In the genomic region with DNA sequence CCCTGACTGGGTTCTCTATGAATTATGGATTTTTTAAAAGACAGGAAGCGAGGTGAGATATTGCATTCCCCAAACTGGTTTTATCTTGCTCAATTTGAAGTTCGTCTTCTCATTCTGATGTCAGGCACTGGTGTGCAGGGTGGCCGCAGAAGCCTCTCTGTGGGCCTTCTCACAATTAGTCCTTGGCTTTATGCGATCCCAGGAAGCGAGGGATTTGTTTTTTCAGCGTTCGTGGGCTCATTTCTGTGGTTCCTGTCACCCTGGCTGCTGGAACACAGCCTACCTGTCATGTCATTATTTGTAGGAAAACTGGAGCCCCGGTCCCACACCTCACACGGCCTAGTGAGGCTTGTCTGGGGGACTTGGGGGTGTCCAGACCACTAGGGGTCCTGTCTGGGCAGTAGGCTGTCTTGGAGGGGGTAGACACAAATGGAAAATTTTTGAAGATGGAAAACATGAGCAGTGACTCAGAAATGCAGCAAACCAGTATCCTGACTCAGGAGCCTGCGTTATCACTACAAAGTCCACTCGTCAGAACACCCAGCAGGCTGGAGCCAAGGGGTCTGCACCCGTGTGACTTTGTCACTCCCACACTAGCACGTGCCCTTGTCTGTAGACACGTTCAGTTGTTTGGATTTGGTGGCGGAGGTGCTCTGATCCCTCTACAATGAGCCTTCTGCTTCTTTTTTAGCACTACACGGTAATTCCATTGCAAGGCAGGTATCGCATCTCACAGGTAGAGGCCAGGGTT, we compare ENCODE assay signal across 29 cellular contexts. TPM values are rescaled to one million over a fixed set of nuclear protein-coding genes. Genes with fewer than 3 reads are reported as not detected.
"Had no signal": no experiment of that assay in that cellular context is flagged by ENCODE, and none has a peak within 500 bp of the region (broad histone marks: within the 10 kb centered on the region; RNA-seq: fewer than 3 reads in every experiment).

No MANE protein-coding gene starts in this region.

- H3K4me3 ChIP-seq: body of pancreas, gastrocnemius medialis, hepatocyte, right atrium auricular region, testis, transverse colon had no signal

- H3K36me3 Mint-ChIP-seq: naive thymus-derived CD4-positive, alpha-beta T cell; WTC11 had no signal

- H3K27ac ChIP-seq: body of pancreas, gastrocnemius medialis, hepatocyte, right atrium auricular region, testis, transverse colon had no signal

- H3K4me3 Mint-ChIP-seq: activated CD4-positive, alpha-beta memory T cell treated with anti-CD3 and anti-CD28 coated beads, Interleukin-2, amount 10 ng/mL, durations not matched to agents 7 days and 5 days; activated CD4-positive, alpha-beta T cell treated with anti-CD3 and anti-CD28 coated beads, Interleukin-2, amount 10 ng/mL, durations not matched to agents 7 days and 5 days; activated T-cell treated with anti-CD3 and anti-CD28 coated beads, Interleukin-2, amount 50 U/mL, for 24 hours; effector memory CD8-positive, alpha-beta T cell; naive thymus-derived CD4-positive, alpha-beta T cell; neural crest cell; WTC11 had no signal

- H3K27ac Mint-ChIP-seq: activated CD4-positive, alpha-beta memory T cell treated with anti-CD3 and anti-CD28 coated beads, Interleukin-2, amount 10 ng/mL, durations not matched to agents 7 days and 5 days; activated CD4-positive, alpha-beta T cell treated with anti-CD3 and anti-CD28 coated beads, Interleukin-2, amount 10 ng/mL, durations not matched to agents 7 days and 5 days; activated T-cell treated with anti-CD3 and anti-CD28 coated beads, Interleukin-2, amount 50 U/mL, for 24 hours; effector memory CD8-positive, alpha-beta T cell; naive thymus-derived CD4-positive, alpha-beta T cell; WTC11 had no signal

- H3K27me3 ChIP-seq: body of pancreas, hepatocyte, right atrium auricular region, testis had no signal

- H3K9me3 Mint-ChIP-seq: activated CD4-positive, alpha-beta memory T cell treated with anti-CD3 and anti-CD28 coated beads, Interleukin-2, amount 10 ng/mL, durations not matched to agents 7 days and 5 days; activated CD4-positive, alpha-beta T cell treated with anti-CD3 and anti-CD28 coated beads, Interleukin-2, amount 10 ng/mL, durations not matched to agents 7 days and 5 days; activated T-cell treated with anti-CD3 and anti-CD28 coated beads, Interleukin-2, amount 50 U/mL, for 24 hours; effector memory CD8-positive, alpha-beta T cell; neural crest cell had no signal

- H3K4me1 ChIP-seq: body of pancreas, gastrocnemius medialis, right atrium auricular region, testis, transverse colon had no signal

- ATAC-seq: body of pancreas; effector memory CD8-positive, alpha-beta T cell; gastrocnemius medialis; left ventricle myocardium superior; naive thymus-derived CD4-positive, alpha-beta T cell; WTC11 had no signal

- DNase-seq: activated CD4-positive, alpha-beta memory T cell treated with anti-CD3 and anti-CD28 coated beads, Interleukin-2, amount 10 ng/mL, durations not matched to agents 7 days and 5 days; activated CD4-positive, alpha-beta T cell treated with anti-CD3 and anti-CD28 coated beads for 1 hour; activated CD4-positive, alpha-beta T cell treated with anti-CD3 and anti-CD28 coated beads, Interleukin-2, amount 10 ng/mL, durations not matched to agents 7 days and 5 days; activated CD8-positive, alpha-beta memory T cell treated with anti-CD3 and anti-CD28 coated beads, Interleukin-2, amount 50 U/mL, for 48 hours; activated gamma-delta T cell; activated naive CD4-positive, alpha-beta T cell treated with anti-CD3 and anti-CD28 coated beads, Interleukin-2, amount 50 U/mL, for 16 hours; activated T-cell treated with anti-CD3 and anti-CD28 coated beads, Interleukin-2, amount 50 U/mL, for 24 hours; amygdala; body of pancreas; cortex of kidney; effector memory CD8-positive, alpha-beta T cell; erythroblast; gastrocnemius medialis; islet precursor cell; left ventricle myocardium superior; mammary epithelial cell; midbrain; naive thymus-derived CD4-positive, alpha-beta T cell; occipital lobe; stimulated activated CD4-positive, alpha-beta T cell treated with anti-CD3 and anti-CD28 coated beads, Interleukin-2, amount 100 ng/mL, for 48 hours; stimulated activated naive CD4-positive, alpha-beta T cell treated with Interleukin-2 at 50 U/mL for 16 hours; T-helper 1 cell; T-helper 9 cell; testis; transverse colon had no signal

- H2AFZ ChIP-seq: hepatocyte had no signal

- H3K4me2 ChIP-seq: hepatocyte had no signal

- H3K79me2 ChIP-seq: hepatocyte had no signal

- H3K9me3 ChIP-seq: body of pancreas, gastrocnemius medialis, right atrium auricular region, testis, transverse colon had no signal

- H3K36me3 ChIP-seq: gastrocnemius medialis, right atrium auricular region, transverse colon had no signal

- H3K4me1 Mint-ChIP-seq: activated CD4-positive, alpha-beta T cell treated with anti-CD3 and anti-CD28 coated beads, Interleukin-2, amount 10 ng/mL, durations not matched to agents 7 days and 5 days; naive thymus-derived CD4-positive, alpha-beta T cell; neural crest cell had no signal

RNA-seq across cellular contexts. Expression of a gene that starts 42.2 kb away (rescaled TPM):
- total RNA-seq: gastrocnemius medialis, hepatocyte, right atrium auricular region had no signal
- polyA plus RNA-seq: naive thymus-derived CD4-positive, alpha-beta T cell had no signal
